In the genomic region with DNA sequence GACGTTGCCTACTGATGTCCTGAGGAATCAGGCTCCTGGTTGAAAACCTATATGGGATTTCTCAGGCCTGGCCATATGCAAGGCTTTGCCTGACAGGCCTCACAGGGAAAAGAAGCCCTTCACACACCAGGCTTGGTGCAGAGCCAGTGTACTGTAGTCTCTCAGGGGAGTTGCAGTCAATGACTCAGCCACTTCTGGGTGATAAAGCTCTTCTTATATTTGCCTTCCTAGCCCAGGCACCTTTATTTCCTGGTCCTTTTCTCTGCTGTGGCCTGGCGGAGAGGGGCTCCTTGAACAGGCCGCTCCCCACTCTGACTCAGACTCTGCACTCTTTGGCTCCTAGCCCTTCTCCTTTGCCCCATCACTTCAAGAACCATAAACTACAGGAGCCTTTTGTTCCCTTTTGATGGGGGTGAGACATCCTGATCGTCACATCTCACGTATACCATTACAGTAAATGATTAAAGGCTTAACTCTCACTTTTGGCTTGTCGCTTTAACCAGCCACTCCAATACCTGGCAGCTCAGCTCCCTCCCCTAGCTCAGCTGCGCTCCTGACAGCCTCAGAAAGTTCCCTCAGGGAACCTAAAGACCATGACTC, we compare ENCODE assay signal across 8 cellular contexts. TPM values are rescaled to one million over a fixed set of nuclear protein-coding genes. Genes with fewer than 3 reads are reported as not detected.
A peak's percentile ranks its signal among the peaks of the same experiment; 100 is the strongest.
DNase-seq lines count a peak whose midpoint lies in the region; ATAC-seq and TF ChIP-seq lines count a peak whose summit lies in the region.

No MANE protein-coding gene starts in this region.

- H3K4me1 Mint-ChIP-seq in activated T-helper 2 cell treated with anti-CD3 and anti-CD28 coated beads, Interferon-gamma antibody, Interleukin-2, Interleukin-4, amounts not matched to agents 10 μg/mL and 5 μg/mL and 100 μg/mL, durations not matched to agents 14 hours and 24 hours and 36 hours (ENCODE audit: low read depth) = peaks cover 10% of the 10 kb centered on the region

- H3K27me3 ChIP-seq in heart left ventricle (no peaks in the 10 kb centered on the region), thoracic aorta (replicated peaks; ENCODE audit: insufficient read depth) (no peaks in the 10 kb centered on the region)

- H3K4me3 Mint-ChIP-seq in activated T-helper 2 cell treated with anti-CD3 and anti-CD28 coated beads, Interferon-gamma antibody, Interleukin-2, Interleukin-4, amounts not matched to agents 10 μg/mL and 5 μg/mL and 100 μg/mL, durations not matched to agents 14 hours and 24 hours and 36 hours (ENCODE audit: low read depth) = no peak overlapping the region

- H3K9ac ChIP-seq in SK-N-MC (ENCODE audit: insufficient read length) = no peak overlapping the region

- peaks cover 0 to 12% (median 8%) of the 10 kb centered on the region in 12 donors for H3K4me1 ChIP-seq in heart left ventricle
- H3K4me1 ChIP-seq in thoracic aorta (ENCODE audit: control insufficient read depth in 1 of 2, low read depth in 2 of 2) = peaks cover 11 to 16% of the 10 kb centered on the region in 2 donors

- TF ChIP-seq CTCF in heart left ventricle (IDR thresholded peaks at IDR 0.05) (no peak), thoracic aorta (IDR thresholded peaks at IDR 0.05) (no peak)

- DNase-seq in EH (ENCODE audit: low read depth) (peak; percentile 85), HS-27A (ENCODE audit: low read depth) (peak; percentile 52), SK-N-MC (ENCODE audit: low read depth, low spot score) (no peak), heart left ventricle (peak in 3 of 5 donors; percentile 19 to 60 (median 51)), thoracic aorta (ENCODE audit: low spot score) (no peak), GM19240 (ENCODE audit: insufficient read length, low spot score) (no peak)
- DNase-seq in activated T-helper 2 cell treated with anti-CD3 and anti-CD28 coated beads, Interferon-gamma antibody, Interleukin-2, Interleukin-4, amounts not matched to agents 10 μg/mL and 5 μg/mL and 100 μg/mL, durations not matched to agents 14 hours and 24 hours and 36 hours (ENCODE audit: low spot score) = no peak

- H3K9me3 ChIP-seq in SK-N-MC (ENCODE audit: low read depth, low read length) (no peaks in the 10 kb centered on the region), heart left ventricle (peaks cover 0 to 12% (median 0%) of the 10 kb centered on the region in 12 donors), thoracic aorta (no peaks in the 10 kb centered on the region)

- H3K36me3 Mint-ChIP-seq in activated T-helper 2 cell treated with anti-CD3 and anti-CD28 coated beads, Interferon-gamma antibody, Interleukin-2, Interleukin-4, amounts not matched to agents 10 μg/mL and 5 μg/mL and 100 μg/mL, durations not matched to agents 14 hours and 24 hours and 36 hours (ENCODE audit: low read depth) = no peaks in the 10 kb centered on the region

- no peaks in the 10 kb centered on the region for H3K9me3 Mint-ChIP-seq in activated T-helper 2 cell treated with anti-CD3 and anti-CD28 coated beads, Interferon-gamma antibody, Interleukin-2, Interleukin-4, amounts not matched to agents 10 μg/mL and 5 μg/mL and 100 μg/mL, durations not matched to agents 14 hours and 24 hours and 36 hours

- ATAC-seq in heart left ventricle (peak; percentile 35 to 93 (median 80)), thoracic aorta (ENCODE audit: insufficient number of reproducible peaks, low FRiP score, low read depth) (peak; percentile 75), HG02970 (IDR thresholded peaks at IDR 0.05; ENCODE audit: low FRiP score, unreplicated experiment) (no peak)

- H3K36me3 ChIP-seq in SK-N-MC (ENCODE audit: insufficient read depth, low read length) (no peaks in the 10 kb centered on the region), heart left ventricle (no peaks in the 10 kb centered on the region), thoracic aorta (no peaks in the 10 kb centered on the region)

- H3K4me3 ChIP-seq in SK-N-MC (no peak overlapping the region), heart left ventricle (no peak overlapping the region), thoracic aorta (no peak overlapping the region)

- intact Hi-C loops in heart left ventricle (cut with DNase I) = no loop called here
- intact Hi-C loops in activated T-helper 2 cell treated with anti-CD3 and anti-CD28 coated beads, Interferon-gamma antibody, Interleukin-2, Interleukin-4, amounts not matched to agents 10 μg/mL and 5 μg/mL and 100 μg/mL, durations not matched to agents 14 hours and 24 hours and 36 hours (cut with micrococcal nuclease) = no loop called here

- no peaks in the 10 kb centered on the region for H3K27me3 Mint-ChIP-seq in activated T-helper 2 cell treated with anti-CD3 and anti-CD28 coated beads, Interferon-gamma antibody, Interleukin-2, Interleukin-4, amounts not matched to agents 10 μg/mL and 5 μg/mL and 100 μg/mL, durations not matched to agents 14 hours and 24 hours and 36 hours (ENCODE audit: low read depth)

- 73 to 77% (median 74%) methylated on average over 7 of the region's 7 CpGs for WGBS in heart left ventricle, 4 donors

- H3K27ac Mint-ChIP-seq in activated T-helper 2 cell treated with anti-CD3 and anti-CD28 coated beads, Interferon-gamma antibody, Interleukin-2, Interleukin-4, amounts not matched to agents 10 μg/mL and 5 μg/mL and 100 μg/mL, durations not matched to agents 14 hours and 24 hours and 36 hours = no peak overlapping the region

- TF ChIP-seq POLR2A in heart left ventricle (IDR thresholded peaks at IDR 0.05) = no peak

- H3K27ac ChIP-seq in SK-N-MC = peak overlapping the region; percentile 51; the same call in 1 of the 2 replicates
- peak overlapping the region in 7 of 12 donors; percentile 10 to 57 (median 27) for H3K27ac ChIP-seq in heart left ventricle
- H3K27ac ChIP-seq in thoracic aorta = peak overlapping the region; percentile 37 to 56

RNA-seq across cellular contexts. Expression of a gene that starts 33.5 kb away (rescaled TPM):
- total RNA-seq in heart left ventricle (10 to 100 TPM; 19.8 to 34.4 (median 22.9) TPM), thoracic aorta (10 to 100 TPM; 13.9 to 32.5 TPM)
- polyA plus RNA-seq in heart left ventricle = 10 to 100 TPM in 1 of 2 donors, 1 to 10 TPM in 1; 7.7 to 21.2 TPM
- total RNA-seq in activated T-helper 2 cell treated with anti-CD3 and anti-CD28 coated beads, Interferon-gamma antibody, Interleukin-2, Interleukin-4, amounts not matched to agents 10 μg/mL and 5 μg/mL and 100 μg/mL, durations not matched to agents 14 hours and 24 hours and 36 hours = 21.9 and 25.4 TPM in 2 replicates

Comparison
In these comparisons a context has a peak if more than half of its experiments do, and no peak if none do; other contexts are left out.
1. DNase-seq: peak in EH (single experiment), HS-27A (single experiment) and heart left ventricle (3 of 5); none in SK-N-MC (single experiment), thoracic aorta (single experiment), GM19240 (single experiment) and activated T-helper 2 cell treated with anti-CD3 and anti-CD28 coated beads, Interferon-gamma antibody, Interleukin-2, Interleukin-4, amounts not matched to agents 10 μg/mL and 5 μg/mL and 100 μg/mL, durations not matched to agents 14 hours and 24 hours and 36 hours (single experiment).
2. Peak in every context shown above with its lines, with median percentiles within 50 percentile points of each other: H3K27ac ChIP-seq.